ENCODE assay signal across 19 cellular contexts in the genomic region with DNA sequence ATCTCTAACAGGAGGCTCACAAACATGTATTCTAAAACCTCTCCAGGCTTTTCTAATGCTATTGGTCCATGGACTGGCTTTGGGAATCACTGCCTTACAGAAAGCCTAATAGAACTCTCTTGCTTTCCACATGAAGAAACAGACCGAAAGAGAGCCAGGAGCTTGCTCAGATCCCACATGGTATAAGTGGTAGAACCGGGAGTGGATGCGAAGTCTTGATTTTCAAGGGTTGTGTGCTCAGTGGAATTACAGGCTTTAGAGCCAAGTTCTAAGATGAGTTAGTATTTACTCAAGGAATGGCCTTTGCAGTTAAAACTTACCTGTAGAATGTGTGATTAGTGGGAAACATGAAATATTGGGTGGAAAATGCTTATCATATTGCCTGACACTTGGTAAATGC. TPM values are rescaled to one million over a fixed set of nuclear protein-coding genes. Genes with fewer than 3 reads are reported as not detected.
A peak's percentile ranks its signal among the peaks of the same experiment; 100 is the strongest.
DNase-seq lines count a peak whose midpoint lies in the region; ATAC-seq and TF ChIP-seq lines count a peak whose summit lies in the region.
"Had no signal": no experiment of that assay in that cellular context is flagged by ENCODE, and none has a peak within 500 bp of the region (broad histone marks: within the 10 kb centered on the region; RNA-seq: fewer than 3 reads in every experiment).

No MANE protein-coding gene starts in this region.

- H3K27ac ChIP-seq in adrenal gland (peak overlapping the region in 3 of 5 donors; percentile 39 to 43 (median 40)), stomach (peak overlapping the region in 3 of 5 donors; percentile 10 to 83 (median 26)), aorta (ENCODE audit: low read depth in 1 of 2, low read length in 2 of 2) (peak overlapping the region; percentile 7 to 48)
- H3K27ac ChIP-seq: BLaER1, RWPE1 had no signal

- intact Hi-C loops in adrenal gland (cut with DNase I) (no loop called here), stomach (cut with DNase I; ENCODE audit: low total_unique reads) (no loop called here), aorta (cut with DNase I) (no loop called here), head of caudate nucleus (cut with DNase I) (no loop called here)

- H3K4me3 ChIP-seq in adrenal gland, result no peak overlapping the region
- no peak overlapping the region for H3K4me3 ChIP-seq in stomach
- H3K4me3 ChIP-seq in aorta (ENCODE audit: low read length in 2 of 2), result no peak overlapping the region
- H3K4me3 ChIP-seq: BLaER1 had no signal

- WGBS in adrenal gland, 4 donors, result 90 to 96% (median 94%) methylated on average over 3 of the region's 3 CpGs
- 88 to 93% (median 91%) methylated on average over 3 of the region's 3 CpGs for WGBS in stomach, 5 donors
- WGBS in aorta, 2 donors, result 97 to 98% methylated on average over 3 of the region's 3 CpGs

- peak; percentile 10 for ATAC-seq in GM18502 (IDR thresholded peaks at IDR 0.05; ENCODE audit: poor library complexity, unreplicated experiment)
- ATAC-seq in aorta (ENCODE audit: low FRiP score), result no peak
- ATAC-seq in GM21737 (IDR thresholded peaks at IDR 0.05; ENCODE audit: unreplicated experiment), result no peak
- ATAC-seq: Panc1 had no signal

- TF ChIP-seq POLR2A in adrenal gland (IDR thresholded peaks at IDR 0.05) (no peak), stomach (IDR thresholded peaks at IDR 0.05) (no peak)

- no peak for TF ChIP-seq EP300 in stomach (IDR thresholded peaks at IDR 0.05)

- no peak for DNase-seq in adrenal gland
- DNase-seq in stomach, result no peak
- DNase-seq in aorta, result no peak
- DNase-seq in head of caudate nucleus, result no peak
- no peak for DNase-seq in NCI-H2081 treated with DMSO at 0.1 percent for 48 hours (lab: John Stamatoyannopoulos, UW)
- DNase-seq: CD4-positive, CD25-positive, alpha-beta regulatory T cell; DMS153; DND-41; KBM-7; NCI-H1105; NCI-H1436 treated with DMSO at 0.1 percent for 48 hours; NCI-H1930; NCI-H526 treated with DMSO at 0.1 percent for 48 hours; SHP77 had no signal

- H3K36me3 ChIP-seq in adrenal gland (replicated peaks in 1 of 2) (no peaks in the 10 kb centered on the region), stomach (no peaks in the 10 kb centered on the region), aorta (ENCODE audit: control insufficient read depth in 1 of 2, insufficient read depth in 2 of 2, low read length in 1 of 2) (no peaks in the 10 kb centered on the region)
- H3K36me3 ChIP-seq: BLaER1 had no signal

- TF ChIP-seq CTCF in adrenal gland (IDR thresholded peaks at IDR 0.05) (no peak), stomach (IDR thresholded peaks at IDR 0.05) (no peak)

- H3K4me1 ChIP-seq in adrenal gland (replicated peaks in 1 of 2), result peaks cover 16 to 23% of the 10 kb centered on the region in 2 donors
- H3K4me1 ChIP-seq in stomach, result peaks cover 7 to 41% (median 21%) of the 10 kb centered on the region in 4 donors
- peaks cover 2 to 23% of the 10 kb centered on the region in 2 donors for H3K4me1 ChIP-seq in aorta (ENCODE audit: control insufficient read depth in 1 of 2, insufficient read depth in 2 of 2, low read length in 2 of 2)
- H3K4me1 ChIP-seq: BLaER1 had no signal

- no peaks in the 10 kb centered on the region for H3K9me3 ChIP-seq in adrenal gland (replicated peaks in 1 of 3)
- H3K9me3 ChIP-seq in stomach, result no peaks in the 10 kb centered on the region
- no peaks in the 10 kb centered on the region for H3K9me3 ChIP-seq in aorta (ENCODE audit: control insufficient read depth, low read length)
- H3K9me3 ChIP-seq: BLaER1 had no signal

- H3K27me3 ChIP-seq in adrenal gland, result no peaks in the 10 kb centered on the region
- no peaks in the 10 kb centered on the region for H3K27me3 ChIP-seq in stomach
- no peaks in the 10 kb centered on the region for H3K27me3 ChIP-seq in aorta (ENCODE audit: control insufficient read depth in 1 of 2, insufficient read depth in 2 of 2, low read length in 1 of 2)
- H3K27me3 ChIP-seq: BLaER1 had no signal

RNA-seq across cellular contexts. Expression of a gene that starts 54.3 kb away (rescaled TPM):
- total RNA-seq in adrenal gland, result 10 to 100 TPM; 20.1 to 54.1 (median 35.5) TPM
- polyA plus RNA-seq in adrenal gland, result 10 to 100 TPM; 17.7 to 66.0 (median 40.9) TPM
- total RNA-seq in stomach, result 10 to 100 TPM in 3 of 5 donors, 1 to 10 TPM in 2; 2.3 to 75.9 (median 30.8) TPM
- polyA plus RNA-seq in stomach, result 10 to 100 TPM in 2 of 3 donors, 1 to 10 TPM in 1; 6.5 to 12.1 (median 11.8) TPM
- total RNA-seq in aorta, result 10 to 100 TPM; 12.8 to 15.4 TPM
- polyA plus RNA-seq in aorta, result 10 to 100 TPM in 1 of 2 donors, 1 to 10 TPM in 1; 3.6 to 15.0 TPM
